Comparison of ENCODE assay signal across 19 cellular contexts in genomic region chr5:66680804-66681203, GRCh38.
A peak's percentile ranks its signal among the peaks of the same experiment; 100 is the strongest.
DNase-seq lines count a peak whose midpoint lies in the region; ATAC-seq and TF ChIP-seq lines count a peak whose summit lies in the region.
"Had no signal": no experiment of that assay in that cellular context is flagged by ENCODE, and none has a peak within 500 bp of the region (broad histone marks: within the 10 kb centered on the region; RNA-seq: fewer than 3 reads in every experiment).

No MANE protein-coding gene starts in this region.

- POLR2A ChIA-PET in HEK293 (lab: Yijun Ruan, JAX) (no interaction called here), WTC11 (lab: Charles Lee) (no interaction called here)

- H3K27me3 Mint-ChIP-seq in CD14-positive monocyte (ENCODE audit: low read depth in 3 of 3) (peaks cover 0 to 9% (median 1%) of the 10 kb centered on the region in 3 donors), WTC11 (ENCODE audit: low read depth) (no peaks in the 10 kb centered on the region)

- H3K9me3 ChIP-seq in HEK293 (ENCODE audit: control insufficient read depth, insufficient read depth, low read depth, low read length): no peaks in the 10 kb centered on the region
- H3K9me3 ChIP-seq in right lobe of liver: no peaks in the 10 kb centered on the region
- no peaks in the 10 kb centered on the region for H3K9me3 ChIP-seq in effector memory CD4-positive, alpha-beta T cell (ENCODE audit: control insufficient read depth, low read length)
- H3K9me3 ChIP-seq: tibial nerve had no signal

- WGBS in right lobe of liver (ENCODE audit: insufficient coverage, low coverage, low lambda C conversion rate, missing lambda C conversion rate): 89% methylated on average over 3 of the region's 3 CpGs

- no peak for TF ChIP-seq POLR2A in right lobe of liver (IDR thresholded peaks at IDR 0.05)

- no peak overlapping the region for H3K27ac ChIP-seq in HEK293 (ENCODE audit: extremely low read depth, low read depth, low read length)
- H3K27ac ChIP-seq in right lobe of liver: no peak overlapping the region
- H3K27ac ChIP-seq in effector memory CD4-positive, alpha-beta T cell (ENCODE audit: insufficient read depth, low read length, poor library complexity, severe bottlenecking): no peak overlapping the region
- H3K27ac ChIP-seq: HL-60, tibial nerve had no signal

- peak; percentile 34 for TF ChIP-seq CTCF in CD14-positive monocyte (IDR thresholded peaks at IDR 0.05)
- TF ChIP-seq CTCF in HEK293 (tag by site-specific recombination; IDR thresholded peaks at IDR 0.05): peak; percentile 15; the same call in 1 of the 2 replicates
- TF ChIP-seq CTCF in WTC11 (IDR thresholded peaks at IDR 0.05): no peak
- TF ChIP-seq CTCF in right lobe of liver (IDR thresholded peaks at IDR 0.05): peak in 3 of 4 donors; percentile 13 to 16 (median 14)

- CTCF ChIA-PET in HEK293 (lab: Yijun Ruan, JAX) (interaction anchor here (0.7 kb wide), 1 partner anchor 19 kb away, joined by 3 read pairs; no protein-coding TSS in a partner anchor), WTC11 (lab: Charles Lee) (interaction anchor here (0.6 kb wide), 1 partner anchor 374 kb away, joined by 3 read pairs; no protein-coding TSS in a partner anchor)

- H3K36me3 ChIP-seq in HEK293 (ENCODE audit: control insufficient read depth in 2 of 2, insufficient read depth in 1 of 2, low read length in 2 of 2): no peaks in the 10 kb centered on the region
- H3K36me3 ChIP-seq in right lobe of liver: no peaks in the 10 kb centered on the region
- no peaks in the 10 kb centered on the region for H3K36me3 ChIP-seq in effector memory CD4-positive, alpha-beta T cell (ENCODE audit: control insufficient read depth, insufficient read depth, low read length)
- H3K36me3 ChIP-seq: tibial nerve had no signal

- H3K4me3 Mint-ChIP-seq in CD14-positive monocyte (no peak overlapping the region), WTC11 (no peak overlapping the region)
- H3K4me3 Mint-ChIP-seq: activated naive CD4-positive, alpha-beta T cell treated with anti-CD3 and anti-CD28 coated beads for 36 hours; T-cell had no signal

- intact Hi-C loops in CD14-positive monocyte (cut with micrococcal nuclease) (no loop called here), right lobe of liver (cut with DNase I) (no loop called here)

- DNase-seq in CD14-positive monocyte (ENCODE audit: low spot score) (no peak), WTC11 (ENCODE audit: low spot score) (no peak), right lobe of liver (no peak), NCI-H1092 (lab: John Stamatoyannopoulos, UW) (no peak)
- no peak for DNase-seq in effector memory CD4-positive, alpha-beta T cell
- DNase-seq: activated CD8-positive, alpha-beta memory T cell treated with anti-CD3 and anti-CD28 coated beads, Interleukin-2, amount 50 U/mL, for 4 hours; activated naive CD4-positive, alpha-beta T cell treated with anti-CD3 and anti-CD28 coated beads for 36 hours; DMS 273 treated with DMSO at 0.1 percent for 48 hours; foreskin fibroblast; NCI-H526 treated with DMSO at 0.1 percent for 48 hours; RPMI8226; stimulated activated CD4-positive, alpha-beta T cell treated with anti-CD3 and anti-CD28 coated beads, Interleukin-4, amount 100 ng/mL, for 1 hour; T-cell had no signal

- H3K4me1 ChIP-seq in HEK293 (ENCODE audit: control insufficient read depth, insufficient read depth, low read length) (peaks cover 5% of the 10 kb centered on the region; the same call in 1 of the 2 replicates), right lobe of liver (no peaks in the 10 kb centered on the region)
- H3K4me1 ChIP-seq in effector memory CD4-positive, alpha-beta T cell (ENCODE audit: control insufficient read depth, insufficient read depth, low read length, poor library complexity, severe bottlenecking): no peaks in the 10 kb centered on the region
- H3K4me1 ChIP-seq: tibial nerve had no signal

- H3K27me3 ChIP-seq in right lobe of liver: no peaks in the 10 kb centered on the region
- no peaks in the 10 kb centered on the region for H3K27me3 ChIP-seq in effector memory CD4-positive, alpha-beta T cell (replicated peaks; ENCODE audit: control insufficient read depth, insufficient read depth, low read length, poor library complexity, severe bottlenecking)
- H3K27me3 ChIP-seq: tibial nerve had no signal

- no peaks in the 10 kb centered on the region for H3K36me3 Mint-ChIP-seq in CD14-positive monocyte
- no peaks in the 10 kb centered on the region for H3K36me3 Mint-ChIP-seq in WTC11
- H3K36me3 Mint-ChIP-seq: T-cell had no signal

- H3K27ac Mint-ChIP-seq in CD14-positive monocyte (no peak overlapping the region), WTC11 (no peak overlapping the region)
- H3K27ac Mint-ChIP-seq: activated naive CD4-positive, alpha-beta T cell treated with anti-CD3 and anti-CD28 coated beads for 36 hours; T-cell had no signal

- peaks cover 0 to 2% (median 0%) of the 10 kb centered on the region in 7 donors for H3K9me3 Mint-ChIP-seq in CD14-positive monocyte
- no peaks in the 10 kb centered on the region for H3K9me3 Mint-ChIP-seq in WTC11
- H3K9me3 Mint-ChIP-seq: activated naive CD4-positive, alpha-beta T cell treated with anti-CD3 and anti-CD28 coated beads for 36 hours; T-cell had no signal

- no peaks in the 10 kb centered on the region for H3K4me1 Mint-ChIP-seq in CD14-positive monocyte
- peaks cover 17% of the 10 kb centered on the region for H3K4me1 Mint-ChIP-seq in WTC11
- H3K4me1 Mint-ChIP-seq: T-cell had no signal

- no peak overlapping the region for H3K4me3 ChIP-seq in HEK293 (ENCODE audit: low read depth, low read length)
- H3K4me3 ChIP-seq in right lobe of liver: no peak overlapping the region
- H3K4me3 ChIP-seq in effector memory CD4-positive, alpha-beta T cell (ENCODE audit: insufficient read depth, low read depth, low read length, poor library complexity, severe bottlenecking): no peak overlapping the region
- H3K4me3 ChIP-seq: tibial nerve had no signal

- ATAC-seq in WTC11 (peak; percentile 64), right lobe of liver (peak in 2 of 4 donors; percentile 44 to 53), GM21526 (IDR thresholded peaks at IDR 0.05; ENCODE audit: low FRiP score, unreplicated experiment) (no peak), GM21723 (IDR thresholded peaks at IDR 0.05; ENCODE audit: unreplicated experiment) (no peak)
- ATAC-seq: activated CD4-positive, CD25-positive, alpha-beta regulatory T cell treated with anti-CD3 and anti-CD28 coated beads, Interleukin-2, amount 50 U/mL, for 24 hours; T-cell had no signal

TF ChIP-seq in HEK293, 187 proteins besides CTCF, POLR2A, EP300 and RAD21 (continues in another document):
- no peak for TF ChIP-seq ZNF549 (tag by site-specific recombination; IDR thresholded peaks at IDR 0.05)
- TF ChIP-seq ZNF211 (tag by site-specific recombination; IDR thresholded peaks at IDR 0.05; ENCODE audit: low read depth): no peak
- TF ChIP-seq ZNF433 (tag by site-specific recombination; IDR thresholded peaks at IDR 0.05; ENCODE audit: low read depth): no peak
- TF ChIP-seq KLF10 (tag by site-specific recombination; IDR thresholded peaks at IDR 0.05): no peak
- TF ChIP-seq ZNF626 (tag by site-specific recombination; IDR thresholded peaks at IDR 0.05): no peak
- TF ChIP-seq PRDM1 (tag by site-specific recombination; IDR thresholded peaks at IDR 0.05): no peak
- no peak for TF ChIP-seq ZNF488 (tag by site-specific recombination; IDR thresholded peaks at IDR 0.05)
- TF ChIP-seq ZNF426 (tag by site-specific recombination; IDR thresholded peaks at IDR 0.05): no peak
- TF ChIP-seq TCF7L2 (IDR thresholded peaks at IDR 0.05; ENCODE audit: borderline replicate concordance, low read depth, low read length): no peak
- no peak for TF ChIP-seq HOXC10 (CRISPR knock-in tag; IDR thresholded peaks at IDR 0.05)
- no peak for TF ChIP-seq ZNF24 (tag by site-specific recombination; IDR thresholded peaks at IDR 0.05)
- no peak for TF ChIP-seq ZNF354C (tag by site-specific recombination; IDR thresholded peaks at IDR 0.05; ENCODE audit: borderline replicate concordance, low read depth)
- no peak for TF ChIP-seq ZNF202 (tag by site-specific recombination; IDR thresholded peaks at IDR 0.05; ENCODE audit: borderline replicate concordance)
- TF ChIP-seq HOXA7 (CRISPR knock-in tag; IDR thresholded peaks at IDR 0.05; ENCODE audit: borderline replicate concordance): no peak

TF ChIP-seq in WTC11, 78 proteins besides CTCF, POLR2A, EP300 and RAD21 (continues in another document):
- TF ChIP-seq GABPB1 (CRISPR knock-in tag; IDR thresholded peaks at IDR 0.05) (no peak), GTF2I (CRISPR knock-in tag; conservative IDR thresholded peaks at IDR 0.05) (no peak), E2F1 (CRISPR knock-in tag; IDR thresholded peaks at IDR 0.05) (no peak), NFYB (CRISPR knock-in tag; conservative IDR thresholded peaks at IDR 0.05; ENCODE audit: low read depth) (no peak), ZNF263 (CRISPR knock-in tag; IDR thresholded peaks at IDR 0.05; ENCODE audit: low read depth) (no peak), ATF1 (CRISPR knock-in tag; IDR thresholded peaks at IDR 0.05) (no peak), ATF2 (CRISPR knock-in tag; IDR thresholded peaks at IDR 0.05; ENCODE audit: borderline replicate concordance, low read depth) (no peak), IRF2 (CRISPR knock-in tag; IDR thresholded peaks at IDR 0.05; ENCODE audit: borderline replicate concordance, low read depth) (no peak), NR2C2 (CRISPR knock-in tag; IDR thresholded peaks at IDR 0.05) (no peak), NFE2L1 (CRISPR knock-in tag; IDR thresholded peaks at IDR 0.05) (no peak)
